ENCODE assay signal across 28 cellular contexts in the genomic region with DNA sequence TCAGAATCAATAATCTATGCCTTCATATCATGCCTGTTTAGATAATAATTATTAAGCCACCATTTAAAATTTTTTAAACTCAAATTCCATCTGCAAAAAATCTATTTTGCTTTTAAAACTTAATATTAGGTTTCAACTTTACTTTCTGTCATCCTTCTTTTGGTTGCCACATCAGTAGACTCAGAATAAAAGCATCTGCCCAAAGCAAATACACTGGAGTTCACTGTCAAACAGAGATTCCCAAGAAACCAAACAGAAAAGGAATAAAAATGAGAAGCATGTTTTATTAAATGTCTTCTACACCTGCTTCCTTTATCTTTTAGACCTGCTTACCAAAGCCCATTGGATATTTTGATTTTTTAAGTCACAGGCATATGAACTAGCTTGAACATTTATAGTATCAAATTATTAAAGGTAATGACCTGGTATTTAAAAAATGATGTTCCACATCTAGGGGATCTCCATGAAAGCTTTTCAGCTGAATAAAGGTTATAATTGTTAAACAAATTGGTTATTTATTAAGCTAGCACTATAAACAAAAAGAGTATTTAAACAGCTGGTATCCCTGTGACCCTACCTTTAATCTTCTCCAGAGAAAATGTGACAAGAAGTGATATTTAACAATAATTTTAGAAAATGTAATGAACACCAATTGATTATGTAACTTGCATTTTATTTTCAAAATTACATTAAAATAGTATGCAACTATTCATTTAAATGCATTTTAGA.
DNase-seq lines count a peak whose midpoint lies in the region; ATAC-seq, FAIRE-seq and TF ChIP-seq lines count a peak whose summit lies in the region.
"Had no signal": no experiment of that assay in that cellular context is flagged by ENCODE, and none has a peak within 500 bp of the region (broad histone marks: within the 10 kb centered on the region; RNA-seq: fewer than 3 reads in every experiment).

No MANE protein-coding gene starts in this region.

- no peaks in the 10 kb centered on the region; the same call in 1 of the 2 replicates for H3K79me2 ChIP-seq in OCI-LY7 (ENCODE audit: insufficient read depth, low read depth, low read length)

- H3K4me2 ChIP-seq in A549 (peak overlapping the region; percentile 54), OCI-LY7 (ENCODE audit: low read length) (no peak overlapping the region)
- H3K4me2 ChIP-seq: neural progenitor cell had no signal

- peaks cover 7% of the 10 kb centered on the region; the same call in 1 of the 2 replicates for H4K20me1 ChIP-seq in OCI-LY7 (ENCODE audit: insufficient read depth, low read length)

- TF ChIP-seq POLR2A in A549 (IDR thresholded peaks at IDR 0.05; ENCODE audit: low read length) = no peak

- H3K4me3 Mint-ChIP-seq in activated naive CD8-positive, alpha-beta T cell treated with anti-CD3 and anti-CD28 coated beads, Interleukin-2, amount 50 U/mL, for 24 hours = no peak overlapping the region
- H3K4me3 Mint-ChIP-seq in naive thymus-derived CD4-positive, alpha-beta T cell = no peak overlapping the region
- H3K4me3 Mint-ChIP-seq: activated CD4-positive, alpha-beta T cell treated with anti-CD3 and anti-CD28 coated beads for 36 hours; activated CD8-positive, alpha-beta T cell treated with anti-CD3 and anti-CD28 coated beads for 36 hours; activated naive CD4-positive, alpha-beta T cell treated with anti-CD3 and anti-CD28 coated beads, Interleukin-2, amount 10 ng/mL, durations not matched to agents 7 days and 5 days; CD4-positive, alpha-beta T cell; H9; neural progenitor cell had no signal

- H3K4me3 ChIP-seq in A549 (no peak overlapping the region), OCI-LY7 (ENCODE audit: low read depth, low read length, poor library complexity, severe bottlenecking) (no peak overlapping the region)
- H3K4me3 ChIP-seq in naive thymus-derived CD4-positive, alpha-beta T cell (ENCODE audit: low read length) = no peak overlapping the region
- H3K4me3 ChIP-seq: GM12878, left ventricle myocardium inferior, neural progenitor cell, right atrium auricular region, SJSA1 had no signal

- DNase-seq in A549 (ENCODE audit: low read depth in 1 of 2, low spot score in 1 of 2) (peak in 1 of 2 experiments; percentile 14), NCI-H1417 treated with DMSO at 0.1 percent for 48 hours (lab: John Stamatoyannopoulos, UW) (peak; percentile 51), RCC 7860 (ENCODE audit: low spot score) (no peak), kidney glomerular epithelial cell (lab: John Stamatoyannopoulos, UW) (peak; percentile 11), OCI-LY7 (ENCODE audit: low spot score) (no peak)
- no peak for DNase-seq in activated naive CD8-positive, alpha-beta T cell treated with anti-CD3 and anti-CD28 coated beads, Interleukin-2, amount 50 U/mL, for 24 hours
- DNase-seq in naive thymus-derived CD4-positive, alpha-beta T cell = no peak
- DNase-seq: activated CD4-positive, alpha-beta T cell treated with anti-CD3 and anti-CD28 coated beads for 36 hours; activated CD8-positive, alpha-beta T cell treated with anti-CD3 and anti-CD28 coated beads for 36 hours; activated naive CD4-positive, alpha-beta T cell treated with anti-CD3 and anti-CD28 coated beads, Interleukin-2, amount 10 ng/mL, durations not matched to agents 7 days and 5 days; anterior cingulate cortex; CD4-positive, alpha-beta T cell; H9; left ventricle myocardium inferior; MV-4-11; NCI-H187 treated with DMSO at 0.1 percent for 48 hours; NCI-H524; stimulated activated CD4-positive, alpha-beta T cell treated with anti-CD3 and anti-CD28 coated beads, Interleukin-1b, Interleukin-23, amount 100 ng/mL, for 48 hours; stimulated activated naive CD4-positive, alpha-beta T cell treated with Interleukin-2 at 50 U/mL for 16 hours; T-helper 9 cell had no signal

- H3K36me3 ChIP-seq in OCI-LY7 (ENCODE audit: insufficient read depth, low read length) = no peaks in the 10 kb centered on the region
- H3K36me3 ChIP-seq in naive thymus-derived CD4-positive, alpha-beta T cell (ENCODE audit: control insufficient read depth in 2 of 3, insufficient read depth in 3 of 3, low read length in 3 of 3) = no peaks in the 10 kb centered on the region
- H3K36me3 ChIP-seq: left ventricle myocardium inferior, neural progenitor cell, right atrium auricular region had no signal

- TF ChIP-seq EP300 in A549 (IDR thresholded peaks at IDR 0.05) = no peak

- TF ChIP-seq RAD21 in A549 (conservative IDR thresholded peaks at IDR 0.05 in 1 of 2, IDR thresholded peaks at IDR 0.05 in 1 of 2) = no peak

- intact Hi-C loops in OCI-LY7 (cut with micrococcal nuclease; ENCODE audit: unreplicated experiment) = no loop called here
- intact Hi-C loops in naive thymus-derived CD4-positive, alpha-beta T cell (cut with micrococcal nuclease) = no loop called here

- ATAC-seq in A549 (0 out of 6 replicates have a peak, but pooled peaks of 1 of the 2 experiments have one; percentile 41), HG02938 (IDR thresholded peaks at IDR 0.05; ENCODE audit: unreplicated experiment) (no peak)
- ATAC-seq in activated naive CD8-positive, alpha-beta T cell treated with anti-CD3 and anti-CD28 coated beads, Interleukin-2, amount 50 U/mL, for 24 hours = no peak
- no peak for ATAC-seq in naive thymus-derived CD4-positive, alpha-beta T cell
- ATAC-seq: activated CD4-positive, alpha-beta T cell treated with anti-CD3 and anti-CD28 coated beads for 36 hours; activated CD8-positive, alpha-beta T cell treated with anti-CD3 and anti-CD28 coated beads for 36 hours; GM12878 had no signal

- no peak overlapping the region; a peak in 1 of 6 replicates for H3K27ac ChIP-seq in A549
- H3K27ac ChIP-seq in OCI-LY7 (ENCODE audit: low read depth, low read length, poor library complexity, severe bottlenecking) = no peak overlapping the region
- no peak overlapping the region for H3K27ac ChIP-seq in naive thymus-derived CD4-positive, alpha-beta T cell (ENCODE audit: low read depth, low read length)
- H3K27ac ChIP-seq: left ventricle myocardium inferior, neural progenitor cell, right atrium auricular region, SJSA1, VCaP had no signal

- H3K4me1 ChIP-seq in A549 (peaks cover 51% of the 10 kb centered on the region), OCI-LY7 (ENCODE audit: insufficient read depth, low read length, poor library complexity, severe bottlenecking) (no peaks in the 10 kb centered on the region)
- no peaks in the 10 kb centered on the region for H3K4me1 ChIP-seq in naive thymus-derived CD4-positive, alpha-beta T cell (ENCODE audit: control insufficient read depth in 2 of 2, insufficient read depth in 2 of 2, low read length in 2 of 2)
- H3K4me1 ChIP-seq: left ventricle myocardium inferior, right atrium auricular region, SJSA1 had no signal

- H3K27me3 Mint-ChIP-seq in activated naive CD8-positive, alpha-beta T cell treated with anti-CD3 and anti-CD28 coated beads, Interleukin-2, amount 50 U/mL, for 24 hours = no peaks in the 10 kb centered on the region
- peaks cover 0 to 6% (median 0%) of the 10 kb centered on the region in 5 donors for H3K27me3 Mint-ChIP-seq in naive thymus-derived CD4-positive, alpha-beta T cell
- H3K27me3 Mint-ChIP-seq: activated CD8-positive, alpha-beta T cell treated with anti-CD3 and anti-CD28 coated beads for 36 hours had no signal

- no peaks in the 10 kb centered on the region for H3K9me3 Mint-ChIP-seq in activated naive CD8-positive, alpha-beta T cell treated with anti-CD3 and anti-CD28 coated beads, Interleukin-2, amount 50 U/mL, for 24 hours
- no peaks in the 10 kb centered on the region for H3K9me3 Mint-ChIP-seq in naive thymus-derived CD4-positive, alpha-beta T cell
- H3K9me3 Mint-ChIP-seq: activated CD8-positive, alpha-beta T cell treated with anti-CD3 and anti-CD28 coated beads for 36 hours; activated naive CD4-positive, alpha-beta T cell treated with anti-CD3 and anti-CD28 coated beads, Interleukin-2, amount 10 ng/mL, durations not matched to agents 7 days and 5 days; CD4-positive, alpha-beta T cell; H9; neural progenitor cell had no signal

- H3K36me3 Mint-ChIP-seq in activated naive CD8-positive, alpha-beta T cell treated with anti-CD3 and anti-CD28 coated beads, Interleukin-2, amount 50 U/mL, for 24 hours (ENCODE audit: low read depth) = no peaks in the 10 kb centered on the region
- no peaks in the 10 kb centered on the region for H3K36me3 Mint-ChIP-seq in naive thymus-derived CD4-positive, alpha-beta T cell
- H3K36me3 Mint-ChIP-seq: activated naive CD4-positive, alpha-beta T cell treated with anti-CD3 and anti-CD28 coated beads, Interleukin-2, amount 10 ng/mL, durations not matched to agents 7 days and 5 days; neural progenitor cell had no signal

- FAIRE-seq in A549 (lab: Jason Lieb, UNC) (peak; percentile 36), RCC 7860 (lab: Jason Lieb, UNC) (peak; percentile 15)
- FAIRE-seq: bronchial epithelial cell, D721Med had no signal

- H2AFZ ChIP-seq in OCI-LY7 (ENCODE audit: low read length) = no peak overlapping the region
- H2AFZ ChIP-seq: neural progenitor cell had no signal

- no peaks in the 10 kb centered on the region for H3K4me1 Mint-ChIP-seq in activated naive CD8-positive, alpha-beta T cell treated with anti-CD3 and anti-CD28 coated beads, Interleukin-2, amount 50 U/mL, for 24 hours
- peaks cover 0 to 5% (median 0%) of the 10 kb centered on the region in 7 donors for H3K4me1 Mint-ChIP-seq in naive thymus-derived CD4-positive, alpha-beta T cell
- H3K4me1 Mint-ChIP-seq: activated CD4-positive, alpha-beta T cell treated with anti-CD3 and anti-CD28 coated beads for 36 hours; activated naive CD4-positive, alpha-beta T cell treated with anti-CD3 and anti-CD28 coated beads, Interleukin-2, amount 10 ng/mL, durations not matched to agents 7 days and 5 days; neural progenitor cell had no signal

- H3K9me2 ChIP-seq in OCI-LY7 (ENCODE audit: insufficient read depth, low read length) = no peaks in the 10 kb centered on the region

- H3K9me3 ChIP-seq in A549 (no peaks in the 10 kb centered on the region), OCI-LY7 (ENCODE audit: low read length) (no peaks in the 10 kb centered on the region)
- H3K9me3 ChIP-seq in naive thymus-derived CD4-positive, alpha-beta T cell (ENCODE audit: control insufficient read depth in 2 of 3, low read length in 3 of 3) = no peaks in the 10 kb centered on the region
- H3K9me3 ChIP-seq: left ventricle myocardium inferior, right atrium auricular region, SJSA1 had no signal

- CTCF ChIA-PET in A549 (lab: Yijun Ruan, JAX) (no interaction called here), OCI-LY7 (lab: Charles Lee; ENCODE audit: unreplicated experiment) (no interaction called here)
- CTCF ChIA-PET in naive thymus-derived CD4-positive, alpha-beta T cell (lab: Charles Lee) = no interaction called here

- no peak overlapping the region for H3K27ac Mint-ChIP-seq in activated naive CD8-positive, alpha-beta T cell treated with anti-CD3 and anti-CD28 coated beads, Interleukin-2, amount 50 U/mL, for 24 hours
- H3K27ac Mint-ChIP-seq in naive thymus-derived CD4-positive, alpha-beta T cell = no peak overlapping the region
- H3K27ac Mint-ChIP-seq: activated CD4-positive, alpha-beta T cell treated with anti-CD3 and anti-CD28 coated beads for 36 hours; activated CD8-positive, alpha-beta T cell treated with anti-CD3 and anti-CD28 coated beads for 36 hours; activated naive CD4-positive, alpha-beta T cell treated with anti-CD3 and anti-CD28 coated beads, Interleukin-2, amount 10 ng/mL, durations not matched to agents 7 days and 5 days; CD4-positive, alpha-beta T cell; H9; neural progenitor cell had no signal

- TF ChIP-seq CTCF in A549 (IDR thresholded peaks at IDR 0.05) (no peak), OCI-LY7 (conservative IDR thresholded peaks at IDR 0.05; ENCODE audit: low read length) (no peak)

- POLR2A ChIA-PET in A549 (lab: Yijun Ruan, JAX) (no interaction called here), OCI-LY7 (lab: Charles Lee) (interaction anchor here (0.6 to 1.1 kb wide), 4 partner anchors 10 to 62 kb away, joined by 3 to 4 read pairs (median 4); no protein-coding TSS in a partner anchor)
- POLR2A ChIA-PET in naive thymus-derived CD4-positive, alpha-beta T cell (lab: Charles Lee) = no interaction called here

- no TSS peak for BruUV-seq in OCI-LY7 (replicated peaks; lab: Mats Ljungman, UMichigan)

- H3K27me3 ChIP-seq in naive thymus-derived CD4-positive, alpha-beta T cell (ENCODE audit: control insufficient read depth in 2 of 2, insufficient read depth in 2 of 2, low read length in 2 of 2) = no peaks in the 10 kb centered on the region
- H3K27me3 ChIP-seq: neural progenitor cell, right atrium auricular region, SJSA1 had no signal

Comparison
In these comparisons a context has a peak if more than half of its experiments do, and no peak if none do; other contexts are left out.
1. DNase-seq: peak in NCI-H1417 treated with DMSO at 0.1 percent for 48 hours (single experiment) and kidney glomerular epithelial cell (single experiment); none in RCC 7860 (single experiment), OCI-LY7 (single experiment), activated naive CD8-positive, alpha-beta T cell treated with anti-CD3 and anti-CD28 coated beads, Interleukin-2, amount 50 U/mL, for 24 hours (single experiment) and naive thymus-derived CD4-positive, alpha-beta T cell (0 of 9).